ENCODE assay signal across 27 cellular contexts in genomic region chr15:47607750-47608149, GRCh38.
DNase-seq lines count a peak whose midpoint lies in the region; ATAC-seq, FAIRE-seq and TF ChIP-seq lines count a peak whose summit lies in the region.
"Had no signal": no experiment of that assay in that cellular context is flagged by ENCODE, and none has a peak within 500 bp of the region (broad histone marks: within the 10 kb centered on the region; RNA-seq: fewer than 3 reads in every experiment).

No MANE protein-coding gene starts in this region.

- H3K4me3 Mint-ChIP-seq in nephron = no peak overlapping the region
- H3K4me3 Mint-ChIP-seq: activated CD8-positive, alpha-beta T cell treated with anti-CD3 and anti-CD28 coated beads, Interleukin-2, amount 10 ng/mL, durations not matched to agents 7 days and 5 days; CD4-positive, CD25-positive, alpha-beta regulatory T cell; GM23338 had no signal

- ATAC-seq in GM19452 (IDR thresholded peaks at IDR 0.05; ENCODE audit: unreplicated experiment) (no peak), HG03565 (IDR thresholded peaks at IDR 0.05; ENCODE audit: unreplicated experiment) (no peak)
- ATAC-seq: activated CD8-positive, alpha-beta T cell treated with anti-CD3 and anti-CD28 coated beads, Interleukin-2, amount 10 ng/mL, durations not matched to agents 7 days and 5 days; activated naive CD4-positive, alpha-beta T cell treated with anti-CD3 and anti-CD28 coated beads, Interleukin-2, amount 50 U/mL, for 72 hours; GM23338 had no signal

- no peaks in the 10 kb centered on the region for H4K20me1 ChIP-seq in endothelial cell of umbilical vein (replicated peaks; ENCODE audit: control insufficient read depth, extremely low read depth, insufficient read depth, low read length)

- no peaks in the 10 kb centered on the region for H3K79me2 ChIP-seq in endothelial cell of umbilical vein (ENCODE audit: control insufficient read depth, insufficient read depth, low read length)

- no peak overlapping the region for H3K9ac ChIP-seq in endothelial cell of umbilical vein (replicated peaks; ENCODE audit: extremely low read depth, insufficient read depth, low read length)

- no peaks in the 10 kb centered on the region for H3K9me3 ChIP-seq in endothelial cell of umbilical vein (replicated peaks; ENCODE audit: control insufficient read depth, insufficient read depth, low read length)
- H3K9me3 ChIP-seq: SJSA1, thoracic aorta, uterus had no signal

- H3K27ac ChIP-seq in endothelial cell of umbilical vein (ENCODE audit: insufficient read depth, low read depth, low read length) = no peak overlapping the region
- H3K27ac ChIP-seq: SJSA1, thoracic aorta, uterus had no signal

- H3K27me3 Mint-ChIP-seq in nephron (ENCODE audit: low read depth) = no peaks in the 10 kb centered on the region
- H3K27me3 Mint-ChIP-seq: CD4-positive, CD25-positive, alpha-beta regulatory T cell; progenitor cell of endocrine pancreas had no signal

- peak overlapping the region; percentile 79 to 89 (median 88) for H3K27ac Mint-ChIP-seq in nephron
- H3K27ac Mint-ChIP-seq: activated CD8-positive, alpha-beta T cell treated with anti-CD3 and anti-CD28 coated beads, Interleukin-2, amount 10 ng/mL, durations not matched to agents 7 days and 5 days; activated naive CD4-positive, alpha-beta T cell treated with anti-CD3 and anti-CD28 coated beads, Interleukin-2, amount 50 U/mL, for 72 hours; CD4-positive, CD25-positive, alpha-beta regulatory T cell; GM23338; progenitor cell of endocrine pancreas had no signal

- H3K27me3 ChIP-seq in endothelial cell of umbilical vein (ENCODE audit: control insufficient read depth in 2 of 2, insufficient read depth in 2 of 2, low read length in 2 of 2) = no peaks in the 10 kb centered on the region
- H3K27me3 ChIP-seq: SJSA1, uterus had no signal

- BruUV-seq in endothelial cell of umbilical vein (replicated peaks; lab: Mats Ljungman, UMichigan) = no TSS peak

- H3K36me3 Mint-ChIP-seq in nephron (ENCODE audit: low read depth) = no peaks in the 10 kb centered on the region
- H3K36me3 Mint-ChIP-seq: activated naive CD4-positive, alpha-beta T cell treated with anti-CD3 and anti-CD28 coated beads, Interleukin-2, amount 50 U/mL, for 72 hours; CD4-positive, CD25-positive, alpha-beta regulatory T cell had no signal

- H3K36me3 ChIP-seq in endothelial cell of umbilical vein (ENCODE audit: control insufficient read depth in 2 of 2, extremely low read depth in 1 of 2, insufficient read depth in 2 of 2, low read length in 2 of 2) = no peaks in the 10 kb centered on the region
- H3K36me3 ChIP-seq: SJSA1, thoracic aorta, uterus had no signal

- H3K4me1 Mint-ChIP-seq in nephron = peaks cover 42% of the 10 kb centered on the region
- H3K4me1 Mint-ChIP-seq: CD4-positive, CD25-positive, alpha-beta regulatory T cell had no signal

- TF ChIP-seq CTCF in endothelial cell of umbilical vein (IDR thresholded peaks at IDR 0.05; ENCODE audit: extremely low read depth in 1 of 2, insufficient read depth in 1 of 2, low read depth in 1 of 2, low read length in 2 of 2) = no peak
- TF ChIP-seq CTCF in nephron (IDR thresholded peaks at IDR 0.05; ENCODE audit: unreplicated experiment in 3 of 3) = no peak

- H2AFZ ChIP-seq in endothelial cell of umbilical vein (ENCODE audit: low read depth, low read length) = no peak overlapping the region
- H2AFZ ChIP-seq: GM23338 had no signal

- DNase-seq in NCI-H2196 (lab: John Stamatoyannopoulos, UW; ENCODE audit: unreplicated experiment) (peak; percentile 12), NCI-H2196 treated with DMSO at 0.1 percent for 48 hours (lab: John Stamatoyannopoulos, UW; ENCODE audit: unreplicated experiment) (no peak), NCI-H69 (lab: John Stamatoyannopoulos, UW) (peak; percentile 68), endothelial cell of umbilical vein (ENCODE audit: low read depth, low spot score) (peak; percentile 44)
- DNase-seq in stimulated activated naive CD4-positive, alpha-beta T cell (lab: John Stamatoyannopoulos, UW) = no peak
- DNase-seq: 8988T; activated CD4-positive, alpha-beta T cell treated with anti-CD3 and anti-CD28 coated beads for 1 hour; activated CD8-positive, alpha-beta T cell treated with anti-CD3 and anti-CD28 coated beads, Interleukin-2, amount 10 ng/mL, durations not matched to agents 7 days and 5 days; activated T-cell treated with anti-CD3 and anti-CD28 coated beads for 4 hours; aorta; CD4-positive, CD25-positive, alpha-beta regulatory T cell; cerebellar nuclear complex; mesenchymal stem cell; NCI-H146; stimulated activated CD4-positive, alpha-beta T cell treated with anti-CD3 and anti-CD28 coated beads, Interleukin-15, amount 100 ng/mL, for 24 hours; stimulated activated naive CD4-positive, alpha-beta T cell treated with Interleukin-2 at 50 U/mL for 16 hours; T-helper 1 cell; uterus had no signal

- intact Hi-C loops in endothelial cell of umbilical vein (cut with micrococcal nuclease) = no loop called here

- H3K9me1 ChIP-seq in endothelial cell of umbilical vein (replicated peaks; ENCODE audit: control insufficient read depth, extremely low read depth, insufficient read depth, low read length) = no peaks in the 10 kb centered on the region

- peaks cover 4% of the 10 kb centered on the region for H3K9me3 Mint-ChIP-seq in nephron
- H3K9me3 Mint-ChIP-seq: GM23338 had no signal

- no peak for TF ChIP-seq POLR2A in endothelial cell of umbilical vein (IDR thresholded peaks at IDR 0.05; ENCODE audit: low read depth, low read length)

- CTCF ChIA-PET in endothelial cell of umbilical vein (lab: Charles Lee) = interaction anchor here (1.5 kb wide), 1 partner anchor 20 kb away, joined by 3 read pairs; no protein-coding TSS in a partner anchor

- no peak overlapping the region for H3K4me3 ChIP-seq in endothelial cell of umbilical vein (replicated peaks in 1 of 3; ENCODE audit: insufficient read depth in 1 of 3, low read depth in 1 of 3, low read length in 3 of 3)
- H3K4me3 ChIP-seq: GM23338, SJSA1, thoracic aorta, uterus had no signal

- no peak for FAIRE-seq in endothelial cell of umbilical vein (lab: Jason Lieb, UNC)
- FAIRE-seq: RCC 7860 had no signal

- dilution Hi-C loops in endothelial cell of umbilical vein (cut with MboI; ENCODE audit: extremely low pct_ligation_motif_present, low sequenced_read_pairs) = no loop called here

- POLR2A ChIA-PET in endothelial cell of umbilical vein (lab: Charles Lee) = interaction anchor here (0.7 kb wide), 1 partner anchor 234 kb away, joined by 3 read pairs; no protein-coding TSS in a partner anchor

- H3K4me1 ChIP-seq in endothelial cell of umbilical vein (ENCODE audit: control insufficient read depth, extremely low read depth, insufficient read depth, low read length) = no peaks in the 10 kb centered on the region
- H3K4me1 ChIP-seq: SJSA1, uterus had no signal

- no peak overlapping the region for H3K4me2 ChIP-seq in endothelial cell of umbilical vein (ENCODE audit: insufficient read depth, low read length)
- H3K4me2 ChIP-seq: GM23338 had no signal

TF ChIP-seq in endothelial cell of umbilical vein, 7 proteins besides CTCF, POLR2A, EP300 and RAD21:
- TF ChIP-seq FOS (IDR thresholded peaks at IDR 0.05; ENCODE audit: borderline replicate concordance, insufficient read depth, low read length) (no peak), MAX (IDR thresholded peaks at IDR 0.05; ENCODE audit: insufficient read depth, insufficient read length) (no peak), JUN (IDR thresholded peaks at IDR 0.05; ENCODE audit: borderline replicate concordance, insufficient read depth, insufficient read length, low read depth) (no peak), POLR2AphosphoS5 (IDR thresholded peaks at IDR 0.05; ENCODE audit: insufficient read depth, low read depth, low read length) (no peak), EZH2 (IDR thresholded peaks at IDR 0.05; ENCODE audit: borderline replicate concordance, low read depth, low read length, severe bottlenecking) (no peak), GATA2 (IDR thresholded peaks at IDR 0.05; ENCODE audit: insufficient read depth, insufficient read length, low read depth, low read length) (no peak), MYC (IDR thresholded peaks at IDR 0.05; ENCODE audit: low read depth, low read length) (no peak)

Comparison
In these comparisons a context has a peak if more than half of its experiments do, and no peak if none do; other contexts are left out.
1. DNase-seq: peak in NCI-H2196 (single experiment), NCI-H69 (single experiment) and endothelial cell of umbilical vein (single experiment); none in NCI-H2196 treated with DMSO at 0.1 percent for 48 hours (single experiment) and stimulated activated naive CD4-positive, alpha-beta T cell (0 of 6).